In genomic region chr12:101793401-101793800, GRCh38 we compare ENCODE assay signal across 9 cellular contexts. TPM values are rescaled to one million over a fixed set of nuclear protein-coding genes. Genes with fewer than 3 reads are reported as not detected.
DNase-seq lines count a peak whose midpoint lies in the region; ATAC-seq, FAIRE-seq and TF ChIP-seq lines count a peak whose summit lies in the region.
"Had no signal": no experiment of that assay in that cellular context is flagged by ENCODE, and none has a peak within 500 bp of the region (broad histone marks: within the 10 kb centered on the region; RNA-seq: fewer than 3 reads in every experiment).

No MANE protein-coding gene starts in this region.

- H3K36me3 Mint-ChIP-seq in activated CD4-positive, alpha-beta memory T cell treated with anti-CD3 and anti-CD28 coated beads, Interleukin-2, amount 10 ng/mL, durations not matched to agents 7 days and 5 days (ENCODE audit: low read depth) = peaks cover 52% of the 10 kb centered on the region
- peaks cover 8% of the 10 kb centered on the region for H3K36me3 Mint-ChIP-seq in activated CD4-positive, alpha-beta memory T cell treated with anti-CD3 and anti-CD28 coated beads for 36 hours
- peaks cover 7% of the 10 kb centered on the region for H3K36me3 Mint-ChIP-seq in astrocyte (ENCODE audit: low read depth, unreplicated experiment)

- H3K79me2 ChIP-seq in astrocyte (ENCODE audit: insufficient read depth, low read length) = no peaks in the 10 kb centered on the region

- TF ChIP-seq CTCF in astrocyte (IDR thresholded peaks at IDR 0.05; ENCODE audit: insufficient read depth, low read depth, low read length) (no peak), heart right ventricle (IDR thresholded peaks at IDR 0.05) (no peak)

- CTCF ChIA-PET in activated CD4-positive, alpha-beta memory T cell treated with anti-CD3 and anti-CD28 coated beads, Interleukin-2, amount 10 ng/mL, durations not matched to agents 7 days and 5 days (lab: Charles Lee) = interaction anchor here (0.6 to 7.4 kb wide), 7 partner anchors 14 to 46 kb away, joined by 3 to 114 read pairs (median 18); partner anchors contain the start of gene GNPTAB
- CTCF ChIA-PET in activated CD4-positive, alpha-beta memory T cell treated with anti-CD3 and anti-CD28 coated beads for 36 hours (lab: Charles Lee) = interaction anchor here (1.2 to 6.5 kb wide), 7 partner anchors 12 to 46 kb away, joined by 3 to 64 read pairs (median 5); partner anchors contain the start of gene GNPTAB
- CTCF ChIA-PET in HEK293T (lab: Yijun Ruan, JAX) = no interaction called here

- 65 to 83% methylated on average over 1 of the region's 1 CpG for WGBS in heart right ventricle, 2 donors

- no peaks in the 10 kb centered on the region for H3K27me3 Mint-ChIP-seq in activated CD4-positive, alpha-beta memory T cell treated with anti-CD3 and anti-CD28 coated beads, Interleukin-2, amount 10 ng/mL, durations not matched to agents 7 days and 5 days
- H3K27me3 Mint-ChIP-seq in activated CD4-positive, alpha-beta memory T cell treated with anti-CD3 and anti-CD28 coated beads for 36 hours = no peaks in the 10 kb centered on the region
- H3K27me3 Mint-ChIP-seq in astrocyte (ENCODE audit: low read depth, unreplicated experiment) = no peaks in the 10 kb centered on the region

- POLR2A ChIA-PET in activated CD4-positive, alpha-beta memory T cell treated with anti-CD3 and anti-CD28 coated beads, Interleukin-2, amount 10 ng/mL, durations not matched to agents 7 days and 5 days (lab: Charles Lee) = interaction anchor here (0.5 to 8.2 kb wide), 9 partner anchors 9 to 514 kb away, joined by 3 to 148 read pairs (median 4); partner anchors contain the start of genes ARL1 and GNPTAB
- POLR2A ChIA-PET in activated CD4-positive, alpha-beta memory T cell treated with anti-CD3 and anti-CD28 coated beads for 36 hours (lab: Charles Lee) = interaction anchor here (0.6 to 2.0 kb wide), 3 partner anchors 12 to 37 kb away, joined by 3 to 8 read pairs (median 7); partner anchors contain the start of gene GNPTAB
- POLR2A ChIA-PET in HEK293T (lab: Yijun Ruan, JAX) = no interaction called here

- H3K36me3 ChIP-seq in astrocyte (ENCODE audit: insufficient read depth, low read length) = no peaks in the 10 kb centered on the region
- no peaks in the 10 kb centered on the region for H3K36me3 ChIP-seq in skeletal muscle satellite cell (ENCODE audit: insufficient read depth, low read length)
- H3K36me3 ChIP-seq in heart right ventricle = peaks cover 0 to 48% (median 9%) of the 10 kb centered on the region in 9 donors

- H3K4me2 ChIP-seq in astrocyte (ENCODE audit: low read length) (no peak overlapping the region), skeletal muscle satellite cell (ENCODE audit: low read length) (no peak overlapping the region)
- H3K4me2 ChIP-seq: BLaER1 had no signal

- FAIRE-seq in astrocyte (lab: Jason Lieb, UNC) = peak; percentile 90

- no peaks in the 10 kb centered on the region for H3K9me3 ChIP-seq in astrocyte (ENCODE audit: insufficient read depth, low read depth, low read length)
- no peaks in the 10 kb centered on the region for H3K9me3 ChIP-seq in skeletal muscle satellite cell (replicated peaks; ENCODE audit: low read length)
- no peaks in the 10 kb centered on the region for H3K9me3 ChIP-seq in heart right ventricle
- H3K9me3 ChIP-seq: BLaER1 had no signal

- H3K27ac Mint-ChIP-seq in activated CD4-positive, alpha-beta memory T cell treated with anti-CD3 and anti-CD28 coated beads, Interleukin-2, amount 10 ng/mL, durations not matched to agents 7 days and 5 days = peak overlapping the region; percentile 73
- H3K27ac Mint-ChIP-seq in activated CD4-positive, alpha-beta memory T cell treated with anti-CD3 and anti-CD28 coated beads for 36 hours = no peak overlapping the region
- peak overlapping the region; percentile 16 for H3K27ac Mint-ChIP-seq in astrocyte (ENCODE audit: unreplicated experiment)

- peak; percentile 84 for ATAC-seq in HG03060 (IDR thresholded peaks at IDR 0.05; ENCODE audit: low read depth, unreplicated experiment)
- no peak for ATAC-seq in heart right ventricle

- H3K4me1 Mint-ChIP-seq in activated CD4-positive, alpha-beta memory T cell treated with anti-CD3 and anti-CD28 coated beads, Interleukin-2, amount 10 ng/mL, durations not matched to agents 7 days and 5 days = peaks cover 66% of the 10 kb centered on the region
- H3K4me1 Mint-ChIP-seq in activated CD4-positive, alpha-beta memory T cell treated with anti-CD3 and anti-CD28 coated beads for 36 hours (ENCODE audit: low read depth) = peaks cover 17% of the 10 kb centered on the region
- peaks cover 8% of the 10 kb centered on the region for H3K4me1 Mint-ChIP-seq in astrocyte (ENCODE audit: low read depth, unreplicated experiment)

- no peak for DNase-seq in activated CD4-positive, alpha-beta memory T cell treated with anti-CD3 and anti-CD28 coated beads, Interleukin-2, amount 10 ng/mL, durations not matched to agents 7 days and 5 days
- DNase-seq in activated CD4-positive, alpha-beta memory T cell treated with anti-CD3 and anti-CD28 coated beads for 36 hours = no peak
- DNase-seq in astrocyte (ENCODE audit: low read depth) = peak; percentile 84
- no peak for DNase-seq in HEK293T (ENCODE audit: extremely low spot score)
- DNase-seq in heart right ventricle = no peak
- DNase-seq in ureter (ENCODE audit: low spot score) = no peak

- no peak overlapping the region for H3K4me3 ChIP-seq in astrocyte (ENCODE audit: insufficient read depth, low read depth, low read length)
- H3K4me3 ChIP-seq in skeletal muscle satellite cell (ENCODE audit: low read length) = no peak overlapping the region
- H3K4me3 ChIP-seq in heart right ventricle = no peak overlapping the region
- H3K4me3 ChIP-seq: BLaER1 had no signal

- H3K9me3 Mint-ChIP-seq in activated CD4-positive, alpha-beta memory T cell treated with anti-CD3 and anti-CD28 coated beads, Interleukin-2, amount 10 ng/mL, durations not matched to agents 7 days and 5 days = no peaks in the 10 kb centered on the region
- H3K9me3 Mint-ChIP-seq in activated CD4-positive, alpha-beta memory T cell treated with anti-CD3 and anti-CD28 coated beads for 36 hours = no peaks in the 10 kb centered on the region
- no peaks in the 10 kb centered on the region for H3K9me3 Mint-ChIP-seq in astrocyte (ENCODE audit: unreplicated experiment)

- intact Hi-C loops in activated CD4-positive, alpha-beta memory T cell treated with anti-CD3 and anti-CD28 coated beads for 36 hours (cut with micrococcal nuclease) = loop anchor here (1.0 kb wide), 3 partner anchors 11 to 37 kb away; partner anchors contain the start of gene GNPTAB
- intact Hi-C loops in heart right ventricle (cut with DNase I) = loop anchor here in 1 of 10 donors (5.0 kb wide), 1 partner anchor 34 kb away; no protein-coding TSS in a partner anchor

- H3K9ac ChIP-seq in astrocyte (ENCODE audit: low read length) (no peak overlapping the region), skeletal muscle satellite cell (ENCODE audit: low read depth, low read length) (peak overlapping the region; percentile 32)
- H3K9ac ChIP-seq: BLaER1 had no signal

- peak overlapping the region; percentile 28 for H3K4me3 Mint-ChIP-seq in activated CD4-positive, alpha-beta memory T cell treated with anti-CD3 and anti-CD28 coated beads, Interleukin-2, amount 10 ng/mL, durations not matched to agents 7 days and 5 days
- no peak overlapping the region for H3K4me3 Mint-ChIP-seq in activated CD4-positive, alpha-beta memory T cell treated with anti-CD3 and anti-CD28 coated beads for 36 hours
- H3K4me3 Mint-ChIP-seq in astrocyte (ENCODE audit: unreplicated experiment) = no peak overlapping the region

- peaks cover 8% of the 10 kb centered on the region for H4K20me1 ChIP-seq in astrocyte (ENCODE audit: insufficient read depth, low read length)
- H4K20me1 ChIP-seq: BLaER1 had no signal

- H3K4me1 ChIP-seq in astrocyte (ENCODE audit: insufficient read depth, low read length) (peaks cover 4% of the 10 kb centered on the region), skeletal muscle satellite cell (ENCODE audit: control insufficient read depth, insufficient read depth, low read length) (peaks cover 12% of the 10 kb centered on the region), heart right ventricle (peaks cover 0 to 32% (median 5%) of the 10 kb centered on the region in 9 donors)
- H3K4me1 ChIP-seq: BLaER1 had no signal

- H3K27ac ChIP-seq in astrocyte (ENCODE audit: low read depth, low read length) (peak overlapping the region; percentile 27), heart right ventricle (no peak overlapping the region)
- H3K27ac ChIP-seq: BLaER1 had no signal

- H3K27me3 ChIP-seq in astrocyte (ENCODE audit: insufficient read depth, low read length) = no peaks in the 10 kb centered on the region
- H3K27me3 ChIP-seq in skeletal muscle satellite cell (ENCODE audit: control insufficient read depth, insufficient read depth, low read length) = no peaks in the 10 kb centered on the region
- H3K27me3 ChIP-seq in heart right ventricle = no peaks in the 10 kb centered on the region
- H3K27me3 ChIP-seq: BLaER1 had no signal

- no peak overlapping the region for H2AFZ ChIP-seq in astrocyte (ENCODE audit: low read depth, low read length)

TF ChIP-seq in HEK293T, 16 proteins besides CTCF, POLR2A, EP300 and RAD21 (continues in another document):
- TF ChIP-seq LEF1 (IDR thresholded peaks at IDR 0.05; ENCODE audit: borderline replicate concordance) (no peak), ARNT (IDR thresholded peaks at IDR 0.05) (no peak), FOXM1 (IDR thresholded peaks at IDR 0.05; ENCODE audit: borderline replicate concordance) (no peak), NFRKB (IDR thresholded peaks at IDR 0.05) (no peak)

RNA-seq across cellular contexts. Expression of gene GNPTAB, which starts 37.4 kb away (rescaled TPM):
- 10 to 100 TPM; 55.0 to 57.5 TPM for total RNA-seq in activated CD4-positive, alpha-beta memory T cell treated with anti-CD3 and anti-CD28 coated beads, Interleukin-2, amount 10 ng/mL, durations not matched to agents 7 days and 5 days
- total RNA-seq in activated CD4-positive, alpha-beta memory T cell treated with anti-CD3 and anti-CD28 coated beads for 36 hours = 10 to 100 TPM; 19.6 to 20.2 TPM
- total RNA-seq in astrocyte (43.7 and 43.8 TPM in 2 replicates), heart right ventricle (10 to 100 TPM; 39.9 to 60.6 (median 49.0) TPM), ureter (57.0 TPM)
- total RNA-seq in skeletal muscle satellite cell (2012; rRNA removed) = 11.1 and 15.5 TPM in 2 replicates
- polyA plus RNA-seq in heart right ventricle = 10 to 100 TPM; 10.5 to 24.6 TPM

RNA-seq across cellular contexts. Expression of gene SYCP3, which starts 54.1 kb away (rescaled TPM):
- total RNA-seq in activated CD4-positive, alpha-beta memory T cell treated with anti-CD3 and anti-CD28 coated beads, Interleukin-2, amount 10 ng/mL, durations not matched to agents 7 days and 5 days = under 1 TPM; 0.28 to 0.30 TPM
- under 1 TPM in 1 of 2 experiments, not detected in 1; 0.07 TPM for total RNA-seq in activated CD4-positive, alpha-beta memory T cell treated with anti-CD3 and anti-CD28 coated beads for 36 hours
- total RNA-seq in astrocyte = not detected in 2 replicates
- 0.22 TPM in 1 of 2 replicates, not detected in the other for total RNA-seq in skeletal muscle satellite cell (2012; rRNA removed)
- under 1 TPM in 1 of 10 donors, not detected in 9; 0.18 TPM for total RNA-seq in heart right ventricle
- polyA plus RNA-seq in heart right ventricle = under 1 TPM; 0.07 to 0.22 TPM
- not detected for total RNA-seq in ureter
